Comparison of ENCODE assay signal across 18 cellular contexts in genomic region chr2:141767051-141767450, GRCh38.
DNase-seq lines count a peak whose midpoint lies in the region; ATAC-seq and TF ChIP-seq lines count a peak whose summit lies in the region.
"Had no signal": no experiment of that assay in that cellular context is flagged by ENCODE, and none has a peak within 500 bp of the region (broad histone marks: within the 10 kb centered on the region; RNA-seq: fewer than 3 reads in every experiment).

No MANE protein-coding gene starts in this region.

- H3K4me3 ChIP-seq in SJSA1 (no peak overlapping the region), retinal pigment epithelial cell (ENCODE audit: low read length) (no peak overlapping the region)
- H3K4me3 ChIP-seq: K562, left lung, upper lobe of right lung had no signal

- H3K9me3 ChIP-seq in SJSA1 (replicated peaks) = no peaks in the 10 kb centered on the region
- H3K9me3 ChIP-seq: left lung, upper lobe of right lung had no signal

- DNase-seq in H4 (ENCODE audit: low spot score) = peak; percentile 63
- DNase-seq in SJSA1 (ENCODE audit: low read depth in 1 of 2, low spot score in 2 of 2) = peak; percentile 46 to 78
- DNase-seq in fibroblast of gingiva (ENCODE audit: low read depth) = peak; percentile 25
- peak; percentile 87 for DNase-seq in retinal pigment epithelial cell (ENCODE audit: low read depth)
- DNase-seq in sciatic nerve (ENCODE audit: low spot score) = no peak
- DNase-seq in Kasumi-1 (lab: John Stamatoyannopoulos, UW) = no peak
- no peak for DNase-seq in NCI-H1048 (lab: John Stamatoyannopoulos, UW)
- DNase-seq: activated gamma-delta T cell treated with Interleukin-2 at 50 U/mL for 16 hours; DND-41; left lung; natural killer cell; NCI-H524 treated with DMSO at 0.1 percent for 48 hours; stimulated activated CD4-positive, alpha-beta T cell treated with anti-CD3 and anti-CD28 coated beads, Interleukin-4, amount 100 ng/mL, for 4 hours; upper lobe of right lung had no signal

- H3K27ac ChIP-seq in SJSA1 = peak overlapping the region; percentile 37
- H3K27ac ChIP-seq: C4-2B, left lung, upper lobe of right lung had no signal

- peaks cover 15% of the 10 kb centered on the region for H3K4me1 ChIP-seq in SJSA1 (replicated peaks)
- H3K4me1 ChIP-seq: left lung, upper lobe of right lung had no signal

- ATAC-seq in sciatic nerve = no peak
- no peak for ATAC-seq in GM18870 (IDR thresholded peaks at IDR 0.05; ENCODE audit: unreplicated experiment)
- ATAC-seq: K562; left lung; natural killer cell; stimulated activated effector memory CD8-positive, alpha-beta T cell treated with anti-CD3 and anti-CD28 coated beads, Interleukin-12 subunit alpha, Interleukin-12 subunit beta, amount 100 ng/mL, for 72 hours; upper lobe of right lung had no signal

- no peaks in the 10 kb centered on the region for H3K27me3 ChIP-seq in SJSA1 (replicated peaks)
- H3K27me3 ChIP-seq: left lung, upper lobe of right lung had no signal

- intact Hi-C loops in sciatic nerve (cut with DNase I) = no loop called here

- no peaks in the 10 kb centered on the region for H3K36me3 ChIP-seq in SJSA1
- H3K36me3 ChIP-seq: left lung, upper lobe of right lung had no signal

- no peak for TF ChIP-seq CTCF in retinal pigment epithelial cell (conservative IDR thresholded peaks at IDR 0.05; ENCODE audit: low read depth, low read length)

Comparison
In these comparisons a context has a peak if more than half of its experiments do, and no peak if none do; other contexts are left out.
1. DNase-seq: peak in H4 (single experiment), SJSA1 (2 of 2), fibroblast of gingiva (single experiment) and retinal pigment epithelial cell (single experiment); none in sciatic nerve (single experiment), Kasumi-1 (0 of 2) and NCI-H1048 (single experiment).